8 cellular contexts compared by ENCODE assay signal in genomic region chr15:78810377-78811123, GRCh38. TPM values are rescaled to one million over a fixed set of nuclear protein-coding genes. Genes with fewer than 3 reads are reported as not detected.
DNase-seq lines count a peak whose midpoint lies in the region; ATAC-seq and TF ChIP-seq lines count a peak whose summit lies in the region.

No MANE protein-coding gene starts in this region.

- no peaks in the 10 kb centered on the region for H3K9me2 ChIP-seq in PC-9 (ENCODE audit: insufficient read depth)

- peak overlapping the region; percentile 55; the same call in 1 of the 2 replicates for H2AFZ ChIP-seq in PC-9

- H3K36me3 ChIP-seq in BLaER1: peaks cover 17% of the 10 kb centered on the region
- no peaks in the 10 kb centered on the region for H3K36me3 ChIP-seq in PC-9 (ENCODE audit: low read depth)
- H3K36me3 ChIP-seq in left lung: no peaks in the 10 kb centered on the region
- no peaks in the 10 kb centered on the region for H3K36me3 ChIP-seq in testis (ENCODE audit: low read depth, missing control alignments)

- H3K4me3 ChIP-seq in BLaER1 (peak overlapping the region; percentile 91), PC-9 (peak overlapping the region; percentile 45), coronary artery (peak overlapping the region; percentile 92), left lung (peak overlapping the region; percentile 64 to 70), testis (peak overlapping the region; percentile 64 to 73)

- CTCF ChIA-PET in PC-9 (lab: Charles Lee): interaction anchor here (0.6 to 1.1 kb wide), 2 partner anchors 11 to 359 kb away, joined by 4 to 6 read pairs; no protein-coding TSS in a partner anchor

- DNase-seq in PC-9 (peak in 1 of 2 experiments; percentile 39), coronary artery (ENCODE audit: low spot score) (no peak), left lung (peak in 1 of 2 donors; percentile 82), testis (peak; percentile 41), SHP77 treated with DMSO at 0.1 percent for 48 hours (lab: John Stamatoyannopoulos, UW) (no peak)
- no peak for DNase-seq in activated CD4-positive, alpha-beta T cell treated with anti-CD3 and anti-CD28 coated beads for 1 hour

- H3F3A ChIP-seq in PC-9 (ENCODE audit: insufficient read depth, low read depth): no peaks in the 10 kb centered on the region

- no peaks in the 10 kb centered on the region for H3K79me2 ChIP-seq in PC-9 (ENCODE audit: low read depth)

- H3K27ac ChIP-seq in BLaER1 (peak overlapping the region; percentile 85), PC-9 (no peak overlapping the region), coronary artery (peak overlapping the region; percentile 58 to 91), left lung (peak overlapping the region; percentile 9 to 76), testis (peak overlapping the region; percentile 39 to 84)

- H3K9me3 ChIP-seq in BLaER1 (no peaks in the 10 kb centered on the region), PC-9 (ENCODE audit: insufficient read depth, low read depth) (no peaks in the 10 kb centered on the region), left lung (no peaks in the 10 kb centered on the region), testis (no peaks in the 10 kb centered on the region)

- BruUV-seq in PC-9 (replicated peaks; lab: Mats Ljungman, UMichigan): no TSS peak

- peak; percentile 20 for ATAC-seq in GM19467 (IDR thresholded peaks at IDR 0.05; ENCODE audit: unreplicated experiment)
- peak; percentile 35 for ATAC-seq in left lung

- intact Hi-C loops in PC-9 (cut with micrococcal nuclease; ENCODE audit: unreplicated experiment): no loop called here
- intact Hi-C loops in left lung (cut with DNase I): no loop called here
- intact Hi-C loops in testis (cut with DNase I; ENCODE audit: low total_unique reads): no loop called here

- peak overlapping the region; percentile 94 for H3K4me2 ChIP-seq in BLaER1
- H3K4me2 ChIP-seq in PC-9: peak overlapping the region; percentile 68

- H4K20me1 ChIP-seq in BLaER1 (peaks cover 44% of the 10 kb centered on the region), PC-9 (ENCODE audit: insufficient read depth) (no peaks in the 10 kb centered on the region)

- peak overlapping the region; percentile 93 for H3K9ac ChIP-seq in BLaER1

- POLR2A ChIA-PET in PC-9 (lab: Charles Lee; ENCODE audit: unreplicated experiment): interaction anchor here (0.6 kb wide), 1 partner anchor 63 kb away, joined by 10 read pairs; no protein-coding TSS in a partner anchor

- TF ChIP-seq CTCF in PC-9 (conservative IDR thresholded peaks at IDR 0.05) (no peak), coronary artery (IDR thresholded peaks at IDR 0.05) (no peak), left lung (IDR thresholded peaks at IDR 0.05) (no peak), testis (IDR thresholded peaks at IDR 0.05) (no peak)

- TF ChIP-seq POLR2A in testis (IDR thresholded peaks at IDR 0.05): no peak

- 0 to 1% methylated on average over 19 to 67 of the region's 75 CpGs for WGBS in testis, 2 donors

- H3K4me1 ChIP-seq in BLaER1: peaks cover 32% of the 10 kb centered on the region
- peaks cover 5% of the 10 kb centered on the region; the same call in 1 of the 2 replicates for H3K4me1 ChIP-seq in PC-9 (replicated peaks; ENCODE audit: insufficient read depth)
- H3K4me1 ChIP-seq in left lung: peaks cover 0 to 22% of the 10 kb centered on the region in 2 donors
- H3K4me1 ChIP-seq in testis: peaks cover 6% of the 10 kb centered on the region

- no peaks in the 10 kb centered on the region for H3K27me3 ChIP-seq in BLaER1
- H3K27me3 ChIP-seq in PC-9 (ENCODE audit: insufficient read depth, low read depth): peaks cover 31% of the 10 kb centered on the region
- H3K27me3 ChIP-seq in left lung: peaks cover 0 to 55% of the 10 kb centered on the region in 2 donors
- no peaks in the 10 kb centered on the region for H3K27me3 ChIP-seq in testis

RNA-seq across cellular contexts. Expression of gene ADAMTS7, which starts 0.7 kb away (rescaled TPM):
- total RNA-seq in PC-9 (2021) (1.3 and 1.9 TPM in 2 replicates), left lung (1 to 10 TPM; 8.7 to 9.1 TPM), testis (10 to 100 TPM; 11.6 to 11.9 TPM)
- polyA plus RNA-seq in testis (ENCODE audit: insufficient read depth, low read depth, low replicate concordance): 5.7 TPM
